In genomic region chr4:75653845-75654503, GRCh38 we compare ENCODE assay signal across 8 cellular contexts. TPM values are rescaled to one million over a fixed set of nuclear protein-coding genes. Genes with fewer than 3 reads are reported as not detected.
DNase-seq lines count a peak whose midpoint lies in the region; ATAC-seq and TF ChIP-seq lines count a peak whose summit lies in the region.

No MANE protein-coding gene starts in this region.

- ATAC-seq in GM18909 (IDR thresholded peaks at IDR 0.05; ENCODE audit: poor library complexity, unreplicated experiment), result no peak
- no peak for ATAC-seq in HG02588 (IDR thresholded peaks at IDR 0.05; ENCODE audit: unreplicated experiment)

- H3K9ac ChIP-seq in liver (ENCODE audit: low read depth in 1 of 2, low read length in 2 of 2), result no peak overlapping the region

- no peak overlapping the region for H3K4me3 ChIP-seq in liver (ENCODE audit: low read depth in 1 of 3, low read length in 3 of 3)
- no peak overlapping the region for H3K4me3 ChIP-seq in lower leg skin (ENCODE audit: low read depth, poor library complexity, severe bottlenecking)

- TF ChIP-seq CTCF in C4-2B (conservative IDR thresholded peaks at IDR 0.05) (peak; percentile 52), liver (IDR thresholded peaks at IDR 0.05; ENCODE audit: low read depth, low read length, missing input control) (peak; percentile 53), lower leg skin (IDR thresholded peaks at IDR 0.05) (no peak)

- no peak for TF ChIP-seq POLR2A in lower leg skin (IDR thresholded peaks at IDR 0.05)

- no peak overlapping the region for H3K27ac ChIP-seq in C4-2B
- H3K27ac ChIP-seq in liver (ENCODE audit: low read depth in 1 of 2, low read length in 2 of 2), result no peak overlapping the region

- peak; percentile 84 to 87 for TF ChIP-seq RAD21 in liver (IDR thresholded peaks at IDR 0.05)

- no peaks in the 10 kb centered on the region for H3K27me3 ChIP-seq in liver (ENCODE audit: control insufficient read depth in 4 of 4, insufficient read depth in 4 of 4, low read length in 3 of 4)

- intact Hi-C loops in lower leg skin (cut with DNase I; ENCODE audit: low total_unique reads), result no loop called here

- WGBS in liver, result 88% methylated on average over 2 of the region's 2 CpGs
- WGBS in lower leg skin, 2 donors, result 58 to 63% methylated on average over 2 of the region's 2 CpGs

- peaks cover 2 to 45% (median 36%) of the 10 kb centered on the region in 4 donors for H3K36me3 ChIP-seq in liver (ENCODE audit: control insufficient read depth in 4 of 4, insufficient read depth in 3 of 4, low read depth in 1 of 4, low read length in 3 of 4)

- H3K4me1 ChIP-seq in liver (ENCODE audit: control insufficient read depth in 4 of 4, insufficient read depth in 4 of 4, low read length in 3 of 4), result no peaks in the 10 kb centered on the region

- DNase-seq in HCEC 1CT, result peak; percentile 13
- DNase-seq in astrocyte of the hippocampus (ENCODE audit: low read depth, low spot score), result peak; percentile 49
- no peak for DNase-seq in lower leg skin (ENCODE audit: low spot score in 2 of 2)
- no peak for DNase-seq in MV-4-11 (lab: John Stamatoyannopoulos, UW)

- H3K9me3 ChIP-seq in liver (ENCODE audit: control insufficient read depth in 4 of 4, low read length in 3 of 4), result no peaks in the 10 kb centered on the region

TF ChIP-seq in liver, 16 proteins besides CTCF, POLR2A, EP300 and RAD21:
- TF ChIP-seq EGR1 (IDR thresholded peaks at IDR 0.05; ENCODE audit: low read depth in 2 of 2) (no peak), FOXA2 (IDR thresholded peaks at IDR 0.05) (no peak), TAF1 (conservative IDR thresholded peaks at IDR 0.05) (no peak), YY1 (IDR thresholded peaks at IDR 0.05) (no peak), JUND (IDR thresholded peaks at IDR 0.05) (no peak), ATF3 (IDR thresholded peaks at IDR 0.05) (no peak), ZBTB33 (IDR thresholded peaks at IDR 0.05) (no peak), HNF4G (IDR thresholded peaks at IDR 0.05) (no peak), GABPA (IDR thresholded peaks at IDR 0.05 in 1 of 2, conservative IDR thresholded peaks at IDR 0.05 in 1 of 2) (no peak), REST (IDR thresholded peaks at IDR 0.05) (no peak), NR2F2 (IDR thresholded peaks at IDR 0.05) (no peak), SP1 (IDR thresholded peaks at IDR 0.05) (no peak), FOXA1 (IDR thresholded peaks at IDR 0.05) (no peak), HNF4A (conservative IDR thresholded peaks at IDR 0.05) (no peak), MAX (IDR thresholded peaks at IDR 0.05) (no peak), RXRA (IDR thresholded peaks at IDR 0.05) (no peak)

RNA-seq across cellular contexts. Expression of gene G3BP2, which starts 19.2 kb away (rescaled TPM):
- total RNA-seq in liver (10 to 100 TPM; 77.3 to 81.6 TPM), lower leg skin (10 to 100 TPM; 50.5 to 67.9 (median 57.2) TPM)
- polyA plus RNA-seq in liver, result 10 to 100 TPM; 15.7 to 32.9 TPM

RNA-seq across cellular contexts. Expression of gene CDKL2, which starts 23.6 kb away (rescaled TPM):
- total RNA-seq in liver (under 1 TPM; 0.08 to 0.14 TPM), lower leg skin (1 to 10 TPM in 2 of 4 donors, under 1 TPM in 2; 0.17 to 2.5 (median 0.95) TPM)
- under 1 TPM in 1 of 2 donors, not detected in 1; 0.02 TPM for polyA plus RNA-seq in liver

Comparison
In these comparisons a context has a peak if more than half of its experiments do, and no peak if none do; other contexts are left out.
1. CTCF ChIP-seq: peak in C4-2B (single experiment) and liver (single experiment); none in lower leg skin (0 of 3).
2. DNase-seq: peak in HCEC 1CT (single experiment) and astrocyte of the hippocampus (single experiment); none in lower leg skin (0 of 2) and MV-4-11 (single experiment).